Comparison of ENCODE assay signal across 10 cellular contexts in the genomic region with DNA sequence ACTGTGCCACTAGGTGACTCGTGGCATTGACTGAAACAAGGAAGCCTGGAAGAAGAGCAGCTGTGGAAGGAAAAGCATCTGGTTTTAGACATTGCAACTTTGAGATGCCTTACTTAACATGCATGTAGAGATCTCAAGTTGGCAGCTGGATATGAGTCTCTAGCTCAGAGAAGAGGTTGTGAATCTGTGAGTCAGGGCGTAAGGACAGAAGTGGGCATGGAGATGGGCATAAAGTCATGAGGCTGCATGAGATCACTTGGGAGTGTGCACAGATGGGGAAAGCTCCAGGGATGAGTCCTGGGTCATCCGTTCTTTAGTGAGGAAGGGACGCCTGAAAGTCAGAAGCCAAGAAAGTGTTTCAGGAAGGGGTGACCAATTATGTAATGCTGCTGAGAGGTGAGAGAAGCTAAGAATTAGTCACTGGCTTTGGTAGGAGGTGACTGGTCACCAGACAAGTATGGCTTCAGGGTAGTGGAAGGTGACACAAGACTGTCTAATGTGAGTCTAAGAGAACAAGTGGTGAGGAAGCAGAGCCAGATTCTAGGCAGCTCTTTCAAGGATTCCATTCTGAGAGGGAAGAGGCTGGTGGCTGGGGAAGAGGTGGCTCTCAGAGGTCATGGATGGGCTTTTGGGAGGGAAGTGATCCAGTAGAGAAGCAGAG. TPM values are rescaled to one million over a fixed set of nuclear protein-coding genes. Genes with fewer than 3 reads are reported as not detected.
DNase-seq lines count a peak whose midpoint lies in the region; ATAC-seq, FAIRE-seq and TF ChIP-seq lines count a peak whose summit lies in the region.
"Had no signal": no experiment of that assay in that cellular context is flagged by ENCODE, and none has a peak within 500 bp of the region (broad histone marks: within the 10 kb centered on the region; RNA-seq: fewer than 3 reads in every experiment).

No MANE protein-coding gene starts in this region.

- H3K27ac Mint-ChIP-seq in Caco-2 (ENCODE audit: unreplicated experiment) (peak overlapping the region; percentile 2), astrocyte (ENCODE audit: unreplicated experiment) (peak overlapping the region; percentile 2)
- H3K27ac Mint-ChIP-seq in naive thymus-derived CD4-positive, alpha-beta T cell, result peak overlapping the region in 8 of 9 donors; percentile 20 to 84 (median 58)

- in situ Hi-C loops in IMR-90 (cut with MboI; ENCODE audit: low sequenced_read_pairs), result no loop called here
- in situ Hi-C loops in ACHN (cut with HindIII; ENCODE audit: low pct_ligation_motif_present, low pct_unique_long_range_greater_than_20kb, low sequenced_read_pairs), result no loop called here

- H3K14ac ChIP-seq in IMR-90 (replicated peaks; ENCODE audit: low read depth, low read length), result no peak overlapping the region

- H2AK5ac ChIP-seq in IMR-90 (ENCODE audit: low read depth, low read length), result no peak overlapping the region

- TF ChIP-seq POLR2A in IMR-90 (IDR thresholded peaks at IDR 0.05; ENCODE audit: low read depth, low read length), result no peak

- POLR2A ChIA-PET in Caco-2 (lab: Charles Lee) (interaction anchor here (0.6 to 1.3 kb wide), 2 partner anchors 9 to 500 kb away, joined by 3 to 4 read pairs; no protein-coding TSS in a partner anchor), IMR-90 (lab: Charles Lee; ENCODE audit: unreplicated experiment) (no interaction called here)
- POLR2A ChIA-PET in naive thymus-derived CD4-positive, alpha-beta T cell (lab: Charles Lee), result interaction anchor here (1.0 to 1.9 kb wide), 2 partner anchors 18 to 27 kb away, joined by 3 to 7 read pairs; a partner anchor contains a TSS

- no peak overlapping the region for H3K18ac ChIP-seq in IMR-90 (ENCODE audit: low read depth, low read length)

- no peak overlapping the region for H3K4me2 ChIP-seq in IMR-90 (ENCODE audit: low read depth, low read length)
- H3K4me2 ChIP-seq in astrocyte (ENCODE audit: low read length), result no peak overlapping the region

- no peak overlapping the region for H3K56ac ChIP-seq in IMR-90 (ENCODE audit: extremely low read depth, insufficient read depth, low read length)

- H3K4me3 ChIP-seq in Caco-2 (ENCODE audit: low read depth, low read length) (no peak overlapping the region), IMR-90 (ENCODE audit: insufficient read depth, low read depth, low read length) (no peak overlapping the region), astrocyte (ENCODE audit: insufficient read depth, low read depth, low read length) (no peak overlapping the region)
- H3K4me3 ChIP-seq in naive thymus-derived CD4-positive, alpha-beta T cell (ENCODE audit: low read length), result no peak overlapping the region

- H4K5ac ChIP-seq in IMR-90 (ENCODE audit: low read depth, low read length), result no peak overlapping the region

- intact Hi-C loops in Caco-2 (cut with micrococcal nuclease; ENCODE audit: unreplicated experiment), result no loop called here
- intact Hi-C loops in IMR-90 (cut with micrococcal nuclease), result no loop called here
- intact Hi-C loops in naive thymus-derived CD4-positive, alpha-beta T cell (cut with micrococcal nuclease), result no loop called here

- no peak for TF ChIP-seq RAD21 in IMR-90 (IDR thresholded peaks at IDR 0.05; ENCODE audit: low read length)

- peak; percentile 15; the same call in 1 of the 2 replicates for ATAC-seq in IMR-90 (ENCODE audit: low read depth)
- ATAC-seq in naive thymus-derived CD4-positive, alpha-beta T cell, result no peak
- ATAC-seq: right cardiac atrium had no signal

- TF ChIP-seq CTCF in Caco-2 (IDR thresholded peaks at IDR 0.05; ENCODE audit: insufficient read depth in 1 of 2, low read depth in 1 of 2, low read length in 1 of 2, severe bottlenecking in 1 of 2, unreplicated experiment in 1 of 2), result no peak
- no peak for TF ChIP-seq CTCF in IMR-90 (conservative IDR thresholded peaks at IDR 0.05; ENCODE audit: low read depth, low read length)
- TF ChIP-seq CTCF in astrocyte (IDR thresholded peaks at IDR 0.05; ENCODE audit: insufficient read depth, low read depth, low read length), result no peak

- no peaks in the 10 kb centered on the region for H3K9me3 Mint-ChIP-seq in Caco-2 (ENCODE audit: unreplicated experiment)
- H3K9me3 Mint-ChIP-seq in astrocyte (ENCODE audit: unreplicated experiment), result peaks cover 3% of the 10 kb centered on the region
- no peaks in the 10 kb centered on the region for H3K9me3 Mint-ChIP-seq in naive thymus-derived CD4-positive, alpha-beta T cell

- H2AFZ ChIP-seq in IMR-90 (replicated peaks; ENCODE audit: low read length, poor library complexity) (no peak overlapping the region), astrocyte (ENCODE audit: low read depth, low read length) (no peak overlapping the region)

- H2BK120ac ChIP-seq in IMR-90 (ENCODE audit: low read depth, low read length), result no peak overlapping the region

- H3K4me3 Mint-ChIP-seq in Caco-2 (ENCODE audit: unreplicated experiment) (no peak overlapping the region), astrocyte (ENCODE audit: unreplicated experiment) (no peak overlapping the region)
- no peak overlapping the region for H3K4me3 Mint-ChIP-seq in naive thymus-derived CD4-positive, alpha-beta T cell

- no peak overlapping the region for H3K23ac ChIP-seq in IMR-90 (ENCODE audit: low read depth, low read length)

- H3K36me3 ChIP-seq in Caco-2 (ENCODE audit: control insufficient read depth, insufficient read depth, low read length), result 0 out of 2 replicates have a peak, but pooled peaks cover 5% of the 10 kb centered on the region
- peaks cover 60% of the 10 kb centered on the region for H3K36me3 ChIP-seq in IMR-90 (ENCODE audit: control insufficient read depth, insufficient read depth, low read length)
- peaks cover 22% of the 10 kb centered on the region for H3K36me3 ChIP-seq in astrocyte (ENCODE audit: insufficient read depth, low read length)
- H3K36me3 ChIP-seq in naive thymus-derived CD4-positive, alpha-beta T cell (ENCODE audit: control insufficient read depth in 2 of 3, insufficient read depth in 3 of 3, low read length in 3 of 3), result peaks cover 4 to 77% (median 14%) of the 10 kb centered on the region in 3 experiments

- CTCF ChIA-PET in Caco-2 (lab: Charles Lee) (interaction anchor here (0.5 kb wide), 1 partner anchor 212 kb away, joined by 5 read pairs; no protein-coding TSS in a partner anchor), IMR-90 (lab: Yijun Ruan, JAX) (interaction anchor here (0.9 kb wide), 1 partner anchor 18 kb away, joined by 3 read pairs; no protein-coding TSS in a partner anchor)
- CTCF ChIA-PET in naive thymus-derived CD4-positive, alpha-beta T cell (lab: Charles Lee), result interaction anchor here (0.6 to 1.5 kb wide), 3 partner anchors 8 to 74 kb away, joined by 3 to 11 read pairs (median 4); no protein-coding TSS in a partner anchor

- no peak overlapping the region for H4K91ac ChIP-seq in IMR-90 (ENCODE audit: insufficient read depth, low read depth, low read length)

- DNase-seq in Caco-2, result no peak
- peak; percentile 23 for DNase-seq in IMR-90
- peak; percentile 12 for DNase-seq in astrocyte (ENCODE audit: low read depth)
- no peak for DNase-seq in naive thymus-derived CD4-positive, alpha-beta T cell
- no peak for DNase-seq in activated effector memory CD4-positive, alpha-beta T cell treated with Interleukin-2 at 50 U/mL for 16 hours
- DNase-seq in ACHN, result no peak
- no peak for DNase-seq in GDM1 (lab: John Stamatoyannopoulos, UW)
- DNase-seq: NCI-H2029 had no signal

- H3K9ac ChIP-seq in IMR-90 (ENCODE audit: low read depth, low read length) (no peak overlapping the region), astrocyte (ENCODE audit: low read length) (no peak overlapping the region)

- WGBS in IMR-90 (ENCODE audit: extremely low coverage in 2 of 2, insufficient read length in 1 of 2), 2 experiments, result 96% methylated on average over 3 of the region's 4 CpGs; no CpG with 5 or more reads in 1 of the 2 experiments

- H3K27ac ChIP-seq in IMR-90 (ENCODE audit: insufficient read depth, low read length) (no peak overlapping the region), astrocyte (ENCODE audit: low read depth, low read length) (no peak overlapping the region)
- H3K27ac ChIP-seq in naive thymus-derived CD4-positive, alpha-beta T cell (ENCODE audit: low read depth, low read length), result no peak overlapping the region

- dilution Hi-C loops in IMR-90 (cut with HindIII; ENCODE audit: low sequenced_read_pairs, unreplicated experiment), result no loop called here

- H3K27me3 Mint-ChIP-seq in Caco-2 (ENCODE audit: insufficient read depth, unreplicated experiment) (no peaks in the 10 kb centered on the region), astrocyte (ENCODE audit: low read depth, unreplicated experiment) (no peaks in the 10 kb centered on the region)
- H3K27me3 Mint-ChIP-seq in naive thymus-derived CD4-positive, alpha-beta T cell, result no peaks in the 10 kb centered on the region

- H2BK20ac ChIP-seq in IMR-90 (ENCODE audit: low read depth, low read length), result no peak overlapping the region

- no peak overlapping the region for H2BK5ac ChIP-seq in IMR-90 (ENCODE audit: low read depth, low read length, poor library complexity, severe bottlenecking)

- H2AK9ac ChIP-seq in IMR-90 (replicated peaks; ENCODE audit: low read depth, low read length, poor library complexity), result peak overlapping the region; percentile 45

- H4K8ac ChIP-seq in IMR-90 (ENCODE audit: low read depth in 2 of 2, low read length in 2 of 2), result no peak overlapping the region

- H3K4me1 Mint-ChIP-seq in Caco-2 (ENCODE audit: low read depth, unreplicated experiment), result no peaks in the 10 kb centered on the region
- peaks cover 21% of the 10 kb centered on the region for H3K4me1 Mint-ChIP-seq in astrocyte (ENCODE audit: low read depth, unreplicated experiment)
- H3K4me1 Mint-ChIP-seq in naive thymus-derived CD4-positive, alpha-beta T cell, result peaks cover 0 to 12% (median 9%) of the 10 kb centered on the region in 7 donors

- BruUV-seq in Caco-2 (replicated peaks; lab: Mats Ljungman, UMichigan) (no TSS peak), IMR-90 (replicated peaks; lab: Mats Ljungman, UMichigan) (no TSS peak)

- no peak overlapping the region for H3K4ac ChIP-seq in IMR-90 (ENCODE audit: low read depth, low read length)

- peaks cover 2% of the 10 kb centered on the region for H3K79me2 ChIP-seq in astrocyte (ENCODE audit: insufficient read depth, low read length)

- H2BK15ac ChIP-seq in IMR-90 (ENCODE audit: low read depth, low read length), result no peak overlapping the region

- FAIRE-seq in astrocyte (lab: Jason Lieb, UNC), result no peak

- H3K36me3 Mint-ChIP-seq in Caco-2 (ENCODE audit: insufficient read depth, unreplicated experiment) (peaks cover 55% of the 10 kb centered on the region), astrocyte (ENCODE audit: low read depth, unreplicated experiment) (peaks cover 45% of the 10 kb centered on the region)
- H3K36me3 Mint-ChIP-seq in naive thymus-derived CD4-positive, alpha-beta T cell, result peaks cover 15 to 45% (median 32%) of the 10 kb centered on the region in 5 donors

- H4K20me1 ChIP-seq in IMR-90 (ENCODE audit: insufficient read depth, low read length) (no peaks in the 10 kb centered on the region), astrocyte (ENCODE audit: insufficient read depth, low read length) (peaks cover 4% of the 10 kb centered on the region)

- H3K9me3 ChIP-seq in Caco-2, result no peaks in the 10 kb centered on the region
- H3K9me3 ChIP-seq in IMR-90 (ENCODE audit: control insufficient read depth, insufficient read depth, low read length), result no peaks in the 10 kb centered on the region
- H3K9me3 ChIP-seq in astrocyte (ENCODE audit: insufficient read depth, low read depth, low read length), result no peaks in the 10 kb centered on the region
- H3K9me3 ChIP-seq in naive thymus-derived CD4-positive, alpha-beta T cell (ENCODE audit: control insufficient read depth in 2 of 3, low read length in 3 of 3), result no peaks in the 10 kb centered on the region

- H3K27me3 ChIP-seq in Caco-2 (replicated peaks; ENCODE audit: control insufficient read depth, insufficient read depth, low read length) (no peaks in the 10 kb centered on the region), IMR-90 (ENCODE audit: control insufficient read depth, insufficient read depth, low read length) (no peaks in the 10 kb centered on the region), astrocyte (ENCODE audit: insufficient read depth, low read length) (no peaks in the 10 kb centered on the region)
- H3K27me3 ChIP-seq in naive thymus-derived CD4-positive, alpha-beta T cell (ENCODE audit: control insufficient read depth in 2 of 2, insufficient read depth in 2 of 2, low read length in 2 of 2), result no peaks in the 10 kb centered on the region

- H3K9me1 ChIP-seq in IMR-90 (ENCODE audit: insufficient read depth, low read length), result peaks cover 9% of the 10 kb centered on the region

- peaks cover 6 to 20% of the 10 kb centered on the region in 2 experiments; a peak in 2 of 4 replicates for H3K79me1 ChIP-seq in IMR-90 (ENCODE audit: low read depth in 1 of 2, low read length in 2 of 2)

- H3K4me1 ChIP-seq in Caco-2 (no peaks in the 10 kb centered on the region), IMR-90 (ENCODE audit: control insufficient read depth, insufficient read depth, low read length) (peaks cover 4% of the 10 kb centered on the region), astrocyte (ENCODE audit: insufficient read depth, low read length) (no peaks in the 10 kb centered on the region)
- no peaks in the 10 kb centered on the region for H3K4me1 ChIP-seq in naive thymus-derived CD4-positive, alpha-beta T cell (ENCODE audit: control insufficient read depth in 2 of 2, insufficient read depth in 2 of 2, low read length in 2 of 2)

RNA-seq across cellular contexts. Expression of a gene that starts 6.7 kb away (rescaled TPM):
- total RNA-seq in Caco-2 (2022), result 44.7 and 48.2 TPM in 2 replicates
- total RNA-seq in IMR-90 (2012; rRNA removed), result 10.3 and 17.7 TPM in 2 replicates
- 23.6 and 24.8 TPM in 2 replicates for polyA plus RNA-seq in IMR-90 (2012; rRNA removed)
- 17.6 and 27.9 TPM in 2 replicates for polyA plus RNA-seq in IMR-90 (2012; cell fraction: cytosol; rRNA removed)
- polyA plus RNA-seq in IMR-90 (2012; cell fraction: nucleus; rRNA removed; ENCODE audit: low replicate concordance), result 44.8 and 66.4 TPM in 2 replicates
- 40.8 and 42.2 TPM in 2 replicates for total RNA-seq in astrocyte
- 10 to 100 TPM; 17.6 to 38.1 (median 24.3) TPM for total RNA-seq in naive thymus-derived CD4-positive, alpha-beta T cell
- polyA plus RNA-seq in naive thymus-derived CD4-positive, alpha-beta T cell, result 10 to 100 TPM in 1 of 2 donors, 1 to 10 TPM in 1; 7.1 to 17.7 TPM

RNA-seq across cellular contexts. Expression of a gene that starts 15.9 kb away (rescaled TPM):
- total RNA-seq in Caco-2 (2022), result 40.8 and 44.8 TPM in 2 replicates
- 9.1 and 9.7 TPM in 2 replicates for total RNA-seq in IMR-90 (2012; rRNA removed)
- polyA plus RNA-seq in IMR-90 (2012; rRNA removed), result 13.6 and 19.0 TPM in 2 replicates
- 9.7 and 15.4 TPM in 2 replicates for polyA plus RNA-seq in IMR-90 (2012; cell fraction: cytosol; rRNA removed)
- polyA plus RNA-seq in IMR-90 (2012; cell fraction: nucleus; rRNA removed; ENCODE audit: low replicate concordance), result 48.0 and 62.0 TPM in 2 replicates
- 9.8 and 11.2 TPM in 2 replicates for total RNA-seq in astrocyte
- 10 to 100 TPM in 3 of 5 experiments, 1 to 10 TPM in 2; 3.7 to 19.4 (median 10.6) TPM for total RNA-seq in naive thymus-derived CD4-positive, alpha-beta T cell
- polyA plus RNA-seq in naive thymus-derived CD4-positive, alpha-beta T cell, result 1 to 10 TPM; 5.2 to 8.3 TPM

RNA-seq across cellular contexts. Expression of a gene that starts 27.1 kb away (rescaled TPM):
- total RNA-seq in Caco-2 (2022), result 42.2 and 43.7 TPM in 2 replicates
- total RNA-seq in IMR-90 (2012; rRNA removed), result 25.6 and 27.8 TPM in 2 replicates
- 33.5 and 33.6 TPM in 2 replicates for polyA plus RNA-seq in IMR-90 (2012; rRNA removed)
- 24.1 and 24.5 TPM in 2 replicates for polyA plus RNA-seq in IMR-90 (2012; cell fraction: cytosol; rRNA removed)
- 77.2 and 160 TPM in 2 replicates for polyA plus RNA-seq in IMR-90 (2012; cell fraction: nucleus; rRNA removed; ENCODE audit: low replicate concordance)
- total RNA-seq in astrocyte, result 40.0 and 47.0 TPM in 2 replicates
- 100 to 1,000 TPM in 2 of 5 experiments, 10 to 100 TPM in 3; 65.4 to 135 (median 93.4) TPM for total RNA-seq in naive thymus-derived CD4-positive, alpha-beta T cell
- polyA plus RNA-seq in naive thymus-derived CD4-positive, alpha-beta T cell, result 10 to 100 TPM; 32.9 to 35.4 TPM

RNA-seq across cellular contexts. Expression of a gene that starts 28.1 kb away (rescaled TPM):
- total RNA-seq in Caco-2 (2022) (63.8 and 65.9 TPM in 2 replicates), IMR-90 (2012; rRNA removed) (11.1 and 13.3 TPM in 2 replicates), astrocyte (22.9 and 24.1 TPM in 2 replicates)
- 16.4 and 17.3 TPM in 2 replicates for polyA plus RNA-seq in IMR-90 (2012; rRNA removed)
- polyA plus RNA-seq in IMR-90 (2012; cell fraction: cytosol; rRNA removed), result 11.8 and 13.6 TPM in 2 replicates
- 45.5 and 53.1 TPM in 2 replicates for polyA plus RNA-seq in IMR-90 (2012; cell fraction: nucleus; rRNA removed; ENCODE audit: low replicate concordance)
- total RNA-seq in naive thymus-derived CD4-positive, alpha-beta T cell, result 100 to 1,000 TPM in 4 of 5 experiments, 10 to 100 TPM in 1; 99.9 to 150 (median 128) TPM
- polyA plus RNA-seq in naive thymus-derived CD4-positive, alpha-beta T cell, result 10 to 100 TPM; 18.7 to 37.3 TPM

RNA-seq across cellular contexts. Expression of a gene that starts 55.6 kb away (rescaled TPM):
- total RNA-seq in Caco-2 (2022) (72.8 and 76.7 TPM in 2 replicates), IMR-90 (2012; rRNA removed) (18.9 and 19.2 TPM in 2 replicates), astrocyte (34.3 and 35.6 TPM in 2 replicates)
- 21.1 and 24.5 TPM in 2 replicates for polyA plus RNA-seq in IMR-90 (2012; rRNA removed)
- 30.8 and 31.9 TPM in 2 replicates for polyA plus RNA-seq in IMR-90 (2012; cell fraction: cytosol; rRNA removed)
- polyA plus RNA-seq in IMR-90 (2012; cell fraction: nucleus; rRNA removed; ENCODE audit: low replicate concordance), result 22.7 and 43.7 TPM in 2 replicates
- total RNA-seq in naive thymus-derived CD4-positive, alpha-beta T cell, result 1 to 10 TPM in 1 of 5 experiments, under 1 TPM in 1, not detected in 3; 0.34 to 4.3 TPM
- polyA plus RNA-seq in naive thymus-derived CD4-positive, alpha-beta T cell, result under 1 TPM in 1 of 2 donors, not detected in 1; 0.82 TPM
- total RNA-seq: mononuclear cell had no signal

Comparison
In these comparisons a context has a peak if more than half of its experiments do, and no peak if none do; other contexts are left out.
1. DNase-seq: peak in IMR-90 (single experiment) and astrocyte (single experiment); none in Caco-2 (0 of 2), naive thymus-derived CD4-positive, alpha-beta T cell (0 of 9), activated effector memory CD4-positive, alpha-beta T cell treated with Interleukin-2 at 50 U/mL for 16 hours (single experiment), ACHN (single experiment) and GDM1 (single experiment).
2. H3K27ac Mint-ChIP-seq: peak in every context shown above with its lines; median percentile 58 in naive thymus-derived CD4-positive, alpha-beta T cell; 2 in Caco-2; 2 in astrocyte.